ENCODE assay signal across 17 cellular contexts in the genomic region with DNA sequence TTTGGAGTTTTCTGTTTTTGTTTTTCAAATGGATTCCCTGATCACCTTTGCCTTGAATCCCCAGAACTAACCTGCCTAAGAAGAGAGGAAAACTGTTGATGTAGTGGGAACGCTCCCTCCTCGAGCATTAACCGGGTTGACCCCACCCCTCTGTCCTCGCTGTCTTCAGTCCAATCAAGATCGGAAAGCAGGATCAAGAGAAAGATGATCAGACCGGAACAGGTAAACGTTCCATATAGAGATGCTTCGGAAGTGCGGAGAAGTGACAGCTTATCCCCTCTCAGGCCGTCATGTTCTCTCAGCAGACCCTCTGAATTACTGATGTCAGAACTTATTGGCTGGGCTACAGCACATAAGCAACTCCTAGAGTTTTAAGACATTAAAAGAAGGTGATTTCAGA. TPM values are rescaled to one million over a fixed set of nuclear protein-coding genes. Genes with fewer than 3 reads are reported as not detected.
A peak's percentile ranks its signal among the peaks of the same experiment; 100 is the strongest.
DNase-seq lines count a peak whose midpoint lies in the region; ATAC-seq and TF ChIP-seq lines count a peak whose summit lies in the region.
"Had no signal": no experiment of that assay in that cellular context is flagged by ENCODE, and none has a peak within 500 bp of the region (broad histone marks: within the 10 kb centered on the region; RNA-seq: fewer than 3 reads in every experiment).

No MANE protein-coding gene starts in this region.

- H3K9me3 Mint-ChIP-seq in T-cell = no peaks in the 10 kb centered on the region
- H3K9me3 Mint-ChIP-seq in activated T-helper 2 cell treated with anti-CD3 and anti-CD28 coated beads, Interferon-gamma antibody, Interleukin-2, Interleukin-4, amounts not matched to agents 10 μg/mL and 5 μg/mL and 100 μg/mL, durations not matched to agents 14 hours and 24 hours and 36 hours = no peaks in the 10 kb centered on the region
- H3K9me3 Mint-ChIP-seq: natural killer cell had no signal

- H3K4me1 Mint-ChIP-seq in T-cell = peaks cover 9 to 13% (median 12%) of the 10 kb centered on the region in 3 donors
- H3K4me1 Mint-ChIP-seq in activated T-helper 2 cell treated with anti-CD3 and anti-CD28 coated beads, Interferon-gamma antibody, Interleukin-2, Interleukin-4, amounts not matched to agents 10 μg/mL and 5 μg/mL and 100 μg/mL, durations not matched to agents 14 hours and 24 hours and 36 hours (ENCODE audit: low read depth) = peaks cover 6% of the 10 kb centered on the region

- WGBS in heart left ventricle, 4 donors = 32 to 34% (median 33%) methylated on average over 10 of the region's 10 CpGs

- no peak overlapping the region for H3K27ac ChIP-seq in left ventricle myocardium inferior (replicated peaks)
- no peak overlapping the region for H3K27ac ChIP-seq in heart left ventricle
- no peak overlapping the region for H3K27ac ChIP-seq in iPS-20b (ENCODE audit: low read length)
- H3K27ac ChIP-seq in coronary artery = no peak overlapping the region
- H3K27ac ChIP-seq: SJCRH30 had no signal

- DNase-seq in left ventricle myocardium inferior (no peak), heart left ventricle (no peak), T-cell (no peak), coronary artery (ENCODE audit: low spot score) (no peak), AG08396 (ENCODE audit: low spot score) (no peak)
- DNase-seq in activated T-helper 2 cell treated with anti-CD3 and anti-CD28 coated beads, Interferon-gamma antibody, Interleukin-2, Interleukin-4, amounts not matched to agents 10 μg/mL and 5 μg/mL and 100 μg/mL, durations not matched to agents 14 hours and 24 hours and 36 hours (ENCODE audit: low spot score) = no peak
- DNase-seq: foreskin melanocyte, immature natural killer cell, natural killer cell, NCI-H1694 treated with DMSO at 0.1 percent for 48 hours, NCI-H446 treated with DMSO at 0.1 percent for 48 hours, SJCRH30, T1000 had no signal

- TF ChIP-seq CTCF in left ventricle myocardium inferior (IDR thresholded peaks at IDR 0.05; ENCODE audit: borderline replicate concordance) = no peak
- TF ChIP-seq CTCF in heart left ventricle (IDR thresholded peaks at IDR 0.05) = no peak
- no peak for TF ChIP-seq CTCF in coronary artery (IDR thresholded peaks at IDR 0.05)

- H3K4me1 ChIP-seq in left ventricle myocardium inferior = peaks cover 22% of the 10 kb centered on the region
- peaks cover 0 to 23% (median 16%) of the 10 kb centered on the region in 12 donors for H3K4me1 ChIP-seq in heart left ventricle
- peaks cover 6% of the 10 kb centered on the region; the same call in 1 of the 2 replicates for H3K4me1 ChIP-seq in iPS-20b (ENCODE audit: insufficient read depth, low read length)
- H3K4me1 ChIP-seq: SJCRH30 had no signal

- H3K36me3 ChIP-seq in left ventricle myocardium inferior (no peaks in the 10 kb centered on the region), heart left ventricle (no peaks in the 10 kb centered on the region), iPS-20b (ENCODE audit: insufficient read depth, low read depth, low read length) (no peaks in the 10 kb centered on the region)
- H3K36me3 ChIP-seq: SJCRH30 had no signal

- intact Hi-C loops in left ventricle myocardium inferior (cut with micrococcal nuclease) (no loop called here), heart left ventricle (cut with DNase I) (no loop called here)
- intact Hi-C loops in activated T-helper 2 cell treated with anti-CD3 and anti-CD28 coated beads, Interferon-gamma antibody, Interleukin-2, Interleukin-4, amounts not matched to agents 10 μg/mL and 5 μg/mL and 100 μg/mL, durations not matched to agents 14 hours and 24 hours and 36 hours (cut with micrococcal nuclease) = loop anchor here (10.0 kb wide), 1 partner anchor 493 kb away; the partner anchor contains the start of gene LHX4

- no peaks in the 10 kb centered on the region for H3K36me3 Mint-ChIP-seq in T-cell
- H3K36me3 Mint-ChIP-seq in activated T-helper 2 cell treated with anti-CD3 and anti-CD28 coated beads, Interferon-gamma antibody, Interleukin-2, Interleukin-4, amounts not matched to agents 10 μg/mL and 5 μg/mL and 100 μg/mL, durations not matched to agents 14 hours and 24 hours and 36 hours (ENCODE audit: low read depth) = no peaks in the 10 kb centered on the region
- H3K36me3 Mint-ChIP-seq: immature natural killer cell, natural killer cell had no signal

- H3K4me3 ChIP-seq in left ventricle myocardium inferior (peak overlapping the region; percentile 66), heart left ventricle (peak overlapping the region in 2 of 12 donors; percentile 42 to 54), iPS-20b (ENCODE audit: low read length) (peak overlapping the region; percentile 59; the same call in 1 of the 2 replicates), coronary artery (no peak overlapping the region)

- peak overlapping the region in 1 of 2 donors; percentile 6 for H3K27ac Mint-ChIP-seq in T-cell
- no peak overlapping the region for H3K27ac Mint-ChIP-seq in activated T-helper 2 cell treated with anti-CD3 and anti-CD28 coated beads, Interferon-gamma antibody, Interleukin-2, Interleukin-4, amounts not matched to agents 10 μg/mL and 5 μg/mL and 100 μg/mL, durations not matched to agents 14 hours and 24 hours and 36 hours
- H3K27ac Mint-ChIP-seq: immature natural killer cell, natural killer cell had no signal

- CTCF ChIA-PET in T-cell (lab: Charles Lee) = interaction anchor here in 1 of 2 donors (0.6 kb wide), 1 partner anchor 36 kb away, joined by 3 read pairs; no protein-coding TSS in a partner anchor

- ATAC-seq in heart left ventricle (no peak), T-cell (replicated peaks in 1 of 4) (no peak), HG03139 (IDR thresholded peaks at IDR 0.05; ENCODE audit: unreplicated experiment) (no peak)
- ATAC-seq: natural killer cell had no signal

- POLR2A ChIA-PET in T-cell (lab: Charles Lee) = interaction anchor here in 1 of 2 donors (0.9 kb wide), 1 partner anchor 48 kb away, joined by 3 read pairs; no protein-coding TSS in a partner anchor

- H3K27me3 ChIP-seq in left ventricle myocardium inferior (ENCODE audit: low read depth) (peaks cover 93% of the 10 kb centered on the region), heart left ventricle (peaks cover 23 to 88% (median 54%) of the 10 kb centered on the region in 9 donors), iPS-20b (ENCODE audit: insufficient read depth, low read length) (peaks cover 86% of the 10 kb centered on the region)
- H3K27me3 ChIP-seq: SJCRH30 had no signal

- no peaks in the 10 kb centered on the region for H3K9me3 ChIP-seq in left ventricle myocardium inferior (replicated peaks)
- H3K9me3 ChIP-seq in heart left ventricle = peaks cover 0 to 7% (median 0%) of the 10 kb centered on the region in 12 donors
- H3K9me3 ChIP-seq in iPS-20b (ENCODE audit: insufficient read depth, low read depth, low read length) = no peaks in the 10 kb centered on the region
- H3K9me3 ChIP-seq: SJCRH30 had no signal

- H3K9ac ChIP-seq in iPS-20b (ENCODE audit: low read depth, low read length) = no peak overlapping the region

- H3K4me3 Mint-ChIP-seq in T-cell = peak overlapping the region; percentile 59 to 75 (median 62)
- no peak overlapping the region for H3K4me3 Mint-ChIP-seq in activated T-helper 2 cell treated with anti-CD3 and anti-CD28 coated beads, Interferon-gamma antibody, Interleukin-2, Interleukin-4, amounts not matched to agents 10 μg/mL and 5 μg/mL and 100 μg/mL, durations not matched to agents 14 hours and 24 hours and 36 hours (ENCODE audit: low read depth)
- H3K4me3 Mint-ChIP-seq: natural killer cell had no signal

- no peak for TF ChIP-seq POLR2A in heart left ventricle (IDR thresholded peaks at IDR 0.05)

- peaks cover 70 to 73% of the 10 kb centered on the region in 2 donors for H3K27me3 Mint-ChIP-seq in T-cell
- peaks cover 66% of the 10 kb centered on the region for H3K27me3 Mint-ChIP-seq in activated T-helper 2 cell treated with anti-CD3 and anti-CD28 coated beads, Interferon-gamma antibody, Interleukin-2, Interleukin-4, amounts not matched to agents 10 μg/mL and 5 μg/mL and 100 μg/mL, durations not matched to agents 14 hours and 24 hours and 36 hours (ENCODE audit: low read depth)

RNA-seq across cellular contexts. Expression of gene FAM163A, which starts 0.8 kb away (rescaled TPM):
- 0.16 TPM for total RNA-seq in left ventricle myocardium inferior
- under 1 TPM in 8 of 9 donors, not detected in 1; 0.09 to 0.27 (median 0.16) TPM for total RNA-seq in heart left ventricle
- under 1 TPM; 0.04 to 0.28 TPM for polyA plus RNA-seq in heart left ventricle
- total RNA-seq in T-cell = under 1 TPM in 1 of 5 donors, not detected in 4; 0.25 TPM
- total RNA-seq in activated T-helper 2 cell treated with anti-CD3 and anti-CD28 coated beads, Interferon-gamma antibody, Interleukin-2, Interleukin-4, amounts not matched to agents 10 μg/mL and 5 μg/mL and 100 μg/mL, durations not matched to agents 14 hours and 24 hours and 36 hours = not detected in 2 replicates
- total RNA-seq: natural killer cell, OCI-LY7, SJCRH30, subcutaneous adipose tissue had no signal
- polyA plus RNA-seq: immature natural killer cell had no signal
